In the genomic region with DNA sequence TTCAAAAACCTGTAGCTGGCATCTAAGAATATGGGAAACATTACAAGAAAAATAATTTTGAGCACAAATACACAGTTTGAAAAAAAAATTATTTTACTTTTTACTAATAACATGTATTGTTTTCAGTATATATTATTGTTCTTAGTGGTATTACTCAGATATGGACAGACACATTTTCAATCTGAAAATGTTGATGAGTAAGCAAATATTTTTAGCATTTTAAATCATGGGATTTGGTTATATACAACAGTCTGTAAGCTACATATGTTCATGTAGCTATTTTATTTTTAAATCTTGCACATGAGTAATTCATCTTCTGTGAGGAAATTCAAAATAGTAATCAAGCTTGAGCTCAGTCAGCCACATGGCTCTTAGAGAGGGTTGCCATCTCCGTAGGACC, we compare ENCODE assay signal across 17 cellular contexts.
DNase-seq lines count a peak whose midpoint lies in the region; ATAC-seq, FAIRE-seq and TF ChIP-seq lines count a peak whose summit lies in the region.
"Had no signal": no experiment of that assay in that cellular context is flagged by ENCODE, and none has a peak within 500 bp of the region (broad histone marks: within the 10 kb centered on the region; RNA-seq: fewer than 3 reads in every experiment).

No MANE protein-coding gene starts in this region.

- H3K79me2 ChIP-seq in HepG2 (ENCODE audit: insufficient read depth, low read length) = no peaks in the 10 kb centered on the region

- H3K27ac ChIP-seq in HepG2 (ENCODE audit: extremely low read length, insufficient read depth, low read length) = no peak overlapping the region
- H3K27ac ChIP-seq in right lobe of liver = no peak overlapping the region
- H3K27ac ChIP-seq in kidney (ENCODE audit: low read depth in 2 of 2, low read length in 2 of 2) = no peak overlapping the region
- H3K27ac ChIP-seq in CD8-positive, alpha-beta memory T cell (ENCODE audit: low read depth, low read length) = no peak overlapping the region
- H3K27ac ChIP-seq: 22Rv1, GM23248 had no signal

- no peak for TF ChIP-seq POLR2A in HepG2 (IDR thresholded peaks at IDR 0.05; ENCODE audit: insufficient read depth in 1 of 2, low read depth in 2 of 2, low read length in 2 of 2)
- no peak for TF ChIP-seq POLR2A in right lobe of liver (IDR thresholded peaks at IDR 0.05)

- H3K27me3 Mint-ChIP-seq in brain = peaks cover 2% of the 10 kb centered on the region
- H3K27me3 Mint-ChIP-seq in CD8-positive, alpha-beta memory T cell = peaks cover 4 to 9% of the 10 kb centered on the region in 2 donors

- in situ Hi-C loops in HepG2 (cut with HindIII; ENCODE audit: extremely low pct_ligation_motif_present, low pct_unique_long_range_greater_than_20kb) = no loop called here

- H3K27me3 ChIP-seq in HepG2 (ENCODE audit: control insufficient read depth in 1 of 2, insufficient read depth in 2 of 2, low read length in 2 of 2) (no peaks in the 10 kb centered on the region), right lobe of liver (no peaks in the 10 kb centered on the region)
- no peaks in the 10 kb centered on the region for H3K27me3 ChIP-seq in CD8-positive, alpha-beta memory T cell (ENCODE audit: insufficient read depth, low read length, poor library complexity, severe bottlenecking)

- H3K4me3 ChIP-seq in HepG2 (replicated peaks in 1 of 3; ENCODE audit: insufficient read depth in 1 of 3, low read depth in 2 of 3, low read length in 3 of 3) (no peak overlapping the region), right lobe of liver (no peak overlapping the region), kidney (ENCODE audit: low read length in 2 of 2) (no peak overlapping the region)
- H3K4me3 ChIP-seq in CD8-positive, alpha-beta memory T cell (ENCODE audit: low read length) = no peak overlapping the region
- H3K4me3 ChIP-seq: GM23248 had no signal

- no peak for TF ChIP-seq CTCF in HepG2 (CRISPR knock-in tag; IDR thresholded peaks at IDR 0.05)
- no peak for TF ChIP-seq CTCF in right lobe of liver (IDR thresholded peaks at IDR 0.05)
- no peak for TF ChIP-seq CTCF in brain (conservative IDR thresholded peaks at IDR 0.05)
- no peak for TF ChIP-seq CTCF in kidney (IDR thresholded peaks at IDR 0.05; ENCODE audit: borderline replicate concordance, extremely low read depth, insufficient read depth)

- H3K9ac ChIP-seq in HepG2 (ENCODE audit: insufficient read depth, low read depth, low read length) = no peak overlapping the region
- H3K9ac ChIP-seq in kidney (ENCODE audit: low read length in 2 of 2) = no peak overlapping the region
- H3K9ac ChIP-seq: GM23248 had no signal

- intact Hi-C loops in HepG2 (cut with micrococcal nuclease; ENCODE audit: unreplicated experiment) = no loop called here
- intact Hi-C loops in right lobe of liver (cut with DNase I) = no loop called here
- intact Hi-C loops in kidney (cut with DNase I) = no loop called here

- ATAC-seq in HepG2 (no peak), right lobe of liver (no peak)
- ATAC-seq: HCT116 had no signal

- H3K4me3 Mint-ChIP-seq in brain = no peak overlapping the region
- no peak overlapping the region for H3K4me3 Mint-ChIP-seq in CD8-positive, alpha-beta memory T cell
- H3K4me3 Mint-ChIP-seq: CD4-positive, alpha-beta memory T cell; H9 had no signal

- no peak overlapping the region for H3K4me2 ChIP-seq in HepG2 (ENCODE audit: low read depth, low read length)

- WGBS in HepG2 (ENCODE audit: low lambda C conversion rate) = 16% methylated on average over 1 of the region's 1 CpG
- no CpG with 5 or more reads among the region's 1 CpG for WGBS in right lobe of liver (ENCODE audit: insufficient coverage, low coverage, low lambda C conversion rate, missing lambda C conversion rate)

- H3K27ac Mint-ChIP-seq in brain = peak overlapping the region in 3 of 5 experiments; percentile 51 to 96 (median 57)
- H3K27ac Mint-ChIP-seq in CD8-positive, alpha-beta memory T cell = no peak overlapping the region
- H3K27ac Mint-ChIP-seq: CD4-positive, alpha-beta memory T cell; H9 had no signal

- peaks cover 3% of the 10 kb centered on the region for H3K4me1 Mint-ChIP-seq in brain
- H3K4me1 Mint-ChIP-seq in CD8-positive, alpha-beta memory T cell = no peaks in the 10 kb centered on the region
- H3K4me1 Mint-ChIP-seq: CD4-positive, alpha-beta memory T cell; H9 had no signal

- H3K9me3 Mint-ChIP-seq in brain = peaks cover 25 to 58% (median 53%) of the 10 kb centered on the region in 5 experiments
- peaks cover 0 to 5% (median 0%) of the 10 kb centered on the region in 5 donors for H3K9me3 Mint-ChIP-seq in CD8-positive, alpha-beta memory T cell

- FAIRE-seq in HepG2 (lab: Jason Lieb, UNC) (no peak), kidney (lab: Jason Lieb, UNC) (peak; percentile 3)
- FAIRE-seq: G401.6, GM12892 had no signal

- no peak overlapping the region for H2AFZ ChIP-seq in HepG2 (ENCODE audit: low read length)
- H2AFZ ChIP-seq: GM23248 had no signal

- H3K36me3 Mint-ChIP-seq in brain = peaks cover 45% of the 10 kb centered on the region
- no peaks in the 10 kb centered on the region for H3K36me3 Mint-ChIP-seq in CD8-positive, alpha-beta memory T cell
- H3K36me3 Mint-ChIP-seq: CD4-positive, alpha-beta memory T cell had no signal

- H3K36me3 ChIP-seq in HepG2 (replicated peaks in 1 of 2; ENCODE audit: control insufficient read depth in 1 of 2, insufficient read depth in 2 of 2, low read length in 2 of 2) = no peaks in the 10 kb centered on the region
- H3K36me3 ChIP-seq in right lobe of liver = no peaks in the 10 kb centered on the region
- H3K36me3 ChIP-seq in kidney (ENCODE audit: control insufficient read depth in 1 of 2, insufficient read depth in 2 of 2, low read length in 2 of 2) = no peaks in the 10 kb centered on the region
- no peaks in the 10 kb centered on the region for H3K36me3 ChIP-seq in CD8-positive, alpha-beta memory T cell (ENCODE audit: insufficient read depth, low read length)

- TF ChIP-seq RAD21 in HepG2 (CRISPR knock-in tag; IDR thresholded peaks at IDR 0.05) = no peak

- no peaks in the 10 kb centered on the region for H4K20me1 ChIP-seq in HepG2 (ENCODE audit: insufficient read depth, low read length)

- POLR2A ChIA-PET in HepG2 (lab: Yijun Ruan, JAX) = no interaction called here
- POLR2A ChIA-PET in CD8-positive, alpha-beta memory T cell (lab: Charles Lee) = no interaction called here

- H3K4me1 ChIP-seq in HepG2 (ENCODE audit: insufficient read depth, low read length) (no peaks in the 10 kb centered on the region), right lobe of liver (no peaks in the 10 kb centered on the region), kidney (ENCODE audit: control insufficient read depth in 1 of 2, insufficient read depth in 1 of 2, low read depth in 1 of 2, low read length in 2 of 2) (no peaks in the 10 kb centered on the region)
- no peaks in the 10 kb centered on the region for H3K4me1 ChIP-seq in CD8-positive, alpha-beta memory T cell (ENCODE audit: insufficient read depth, low read length)
- H3K4me1 ChIP-seq: Caco-2 had no signal

- TF ChIP-seq EP300 in HepG2 (IDR thresholded peaks at IDR 0.05; ENCODE audit: low read depth in 2 of 2, low read length in 2 of 2) (no peak), HepG2 (CRISPR knock-in tag; IDR thresholded peaks at IDR 0.05; ENCODE audit: borderline replicate concordance) (no peak)

- no TSS peak for BruUV-seq in HepG2 (replicated peaks; lab: Mats Ljungman, UMichigan)

- no peak for DNase-seq in HepG2 (ENCODE audit: low spot score)
- DNase-seq in right lobe of liver = no peak
- DNase-seq in kidney = no peak
- DNase-seq in hepatic stellate cell (ENCODE audit: low spot score) = no peak
- DNase-seq in CD8-positive, alpha-beta memory T cell = no peak
- DNase-seq: C1 segment of cervical spinal cord; Caco-2; CD4-positive, alpha-beta memory T cell; DMS153; DND-41; GM23248; H9 had no signal

- CTCF ChIA-PET in HepG2 (lab: Yijun Ruan, JAX; ENCODE audit: low intra/inter-chr PET ratio, low total read pairs) = no interaction called here
- CTCF ChIA-PET in CD8-positive, alpha-beta memory T cell (lab: Charles Lee) = no interaction called here

- H3K9me3 ChIP-seq in HepG2 (ENCODE audit: low read length) = no peaks in the 10 kb centered on the region
- H3K9me3 ChIP-seq in right lobe of liver = peaks cover 0 to 3% (median 0%) of the 10 kb centered on the region in 4 donors
- H3K9me3 ChIP-seq in kidney (ENCODE audit: control insufficient read depth in 1 of 2, low read length in 2 of 2) = no peaks in the 10 kb centered on the region
- no peaks in the 10 kb centered on the region for H3K9me3 ChIP-seq in CD8-positive, alpha-beta memory T cell (ENCODE audit: low read length)

TF ChIP-seq in HepG2, 621 proteins besides CTCF, POLR2A, EP300 and RAD21:
- TF ChIP-seq MAFF (IDR thresholded peaks at IDR 0.05; ENCODE audit: low read depth, low read length) = peak; percentile 92
- no peak for TF ChIP-seq ZNF44 (CRISPR knock-in tag; IDR thresholded peaks at IDR 0.05)
- TF ChIP-seq, protein P1, sequence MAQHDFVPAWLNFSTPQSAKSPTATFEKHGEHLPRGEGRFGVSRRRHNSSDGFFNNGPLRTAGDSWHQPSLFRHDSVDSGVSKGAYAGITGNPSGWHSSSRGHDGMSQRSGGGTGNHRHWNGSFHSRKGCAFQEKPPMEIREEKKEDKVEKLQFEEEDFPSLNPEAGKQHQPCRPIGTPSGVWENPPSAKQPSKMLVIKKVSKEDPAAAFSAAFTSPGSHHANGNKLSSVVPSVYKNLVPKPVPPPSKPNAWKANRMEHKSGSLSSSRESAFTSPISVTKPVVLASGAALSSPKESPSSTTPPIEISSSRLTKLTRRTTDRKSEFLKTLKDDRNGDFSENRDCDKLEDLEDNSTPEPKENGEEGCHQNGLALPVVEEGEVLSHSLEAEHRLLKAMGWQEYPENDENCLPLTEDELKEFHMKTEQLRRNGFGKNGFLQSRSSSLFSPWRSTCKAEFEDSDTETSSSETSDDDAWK (CRISPR knock-in tag; IDR thresholded peaks at IDR 0.05) = no peak
- peak; percentile 90 to 96 for TF ChIP-seq MAFK (conservative IDR thresholded peaks at IDR 0.05 in 1 of 2, IDR thresholded peaks at IDR 0.05 in 1 of 2; ENCODE audit: low read length in 2 of 2)

Comparison
In these comparisons a context has a peak if more than half of its experiments do, and no peak if none do; other contexts are left out.
1. H3K27ac Mint-ChIP-seq: peak in brain (3 of 5); none in CD8-positive, alpha-beta memory T cell (0 of 8).